In genomic region chr20:45836841-45837240, GRCh38 we compare ENCODE assay signal across 15 cellular contexts. TPM values are rescaled to one million over a fixed set of nuclear protein-coding genes. Genes with fewer than 3 reads are reported as not detected.
DNase-seq lines count a peak whose midpoint lies in the region; ATAC-seq and TF ChIP-seq lines count a peak whose summit lies in the region.
"Had no signal": no experiment of that assay in that cellular context is flagged by ENCODE, and none has a peak within 500 bp of the region (broad histone marks: within the 10 kb centered on the region; RNA-seq: fewer than 3 reads in every experiment).

No MANE protein-coding gene starts in this region.

- no peak for TF ChIP-seq CTCF in left ventricle myocardium inferior (IDR thresholded peaks at IDR 0.05; ENCODE audit: borderline replicate concordance)
- TF ChIP-seq CTCF in lower lobe of right lung (IDR thresholded peaks at IDR 0.05), result no peak
- no peak for TF ChIP-seq CTCF in tibial nerve (IDR thresholded peaks at IDR 0.05)
- no peak for TF ChIP-seq CTCF in testis (IDR thresholded peaks at IDR 0.05)

- peak overlapping the region; percentile 11 for H3K4me3 ChIP-seq in left ventricle myocardium inferior
- H3K4me3 ChIP-seq in adipocyte (ENCODE audit: low read length), result peak overlapping the region; percentile 91
- H3K4me3 ChIP-seq in lower lobe of right lung, result no peak overlapping the region
- peak overlapping the region in 1 of 4 donors; percentile 3 for H3K4me3 ChIP-seq in tibial nerve
- H3K4me3 ChIP-seq in testis, result no peak overlapping the region
- H3K4me3 ChIP-seq: upper lobe of right lung had no signal

- H3K27ac ChIP-seq in left ventricle myocardium inferior (replicated peaks) (peak overlapping the region; percentile 96), lower lobe of right lung (peak overlapping the region; percentile 3), tibial nerve (peak overlapping the region in 3 of 4 donors; percentile 24 to 97 (median 94)), testis (no peak overlapping the region)
- H3K27ac ChIP-seq: neutrophil, upper lobe of right lung had no signal

- ATAC-seq in left cardiac atrium (no peak), lower lobe of right lung (no peak), HG03442 (IDR thresholded peaks at IDR 0.05; ENCODE audit: unreplicated experiment) (no peak)
- ATAC-seq: upper lobe of right lung had no signal

- H3K9ac ChIP-seq in adipocyte (ENCODE audit: low read length), result peak overlapping the region; percentile 54

- intact Hi-C loops in left ventricle myocardium inferior (cut with micrococcal nuclease), result no loop called here
- intact Hi-C loops in left cardiac atrium (cut with DNase I), result no loop called here
- intact Hi-C loops in lower lobe of right lung (cut with DNase I), result no loop called here
- intact Hi-C loops in testis (cut with DNase I; ENCODE audit: low total_unique reads), result no loop called here

- no peak for TF ChIP-seq EP300 in tibial nerve (IDR thresholded peaks at IDR 0.05)

- DNase-seq in left ventricle myocardium inferior, result no peak
- DNase-seq in left cardiac atrium, result no peak
- no peak for DNase-seq in adipocyte (ENCODE audit: low read depth)
- no peak for DNase-seq in lower lobe of right lung
- DNase-seq in tibial nerve (ENCODE audit: low spot score in 2 of 2), result no peak
- DNase-seq in testis, result no peak
- no peak for DNase-seq in kidney glomerular epithelial cell (lab: John Stamatoyannopoulos, UW)
- DNase-seq: activated CD4-positive, alpha-beta memory T cell treated with anti-CD3 and anti-CD28 coated beads for 36 hours; activated effector memory CD4-positive, alpha-beta T cell treated with Interleukin-2 at 50 U/mL for 16 hours; effector CD4-positive, alpha-beta T cell; head of caudate nucleus; MG63; upper lobe of right lung had no signal

- peaks cover 50% of the 10 kb centered on the region for H3K36me3 ChIP-seq in left ventricle myocardium inferior
- peaks cover 40% of the 10 kb centered on the region for H3K36me3 ChIP-seq in adipocyte (ENCODE audit: control insufficient read depth, insufficient read depth, low read length, severe bottlenecking)
- peaks cover 27% of the 10 kb centered on the region for H3K36me3 ChIP-seq in lower lobe of right lung
- H3K36me3 ChIP-seq in tibial nerve, result peaks cover 0 to 41% (median 5%) of the 10 kb centered on the region in 3 donors
- no peaks in the 10 kb centered on the region for H3K36me3 ChIP-seq in testis (ENCODE audit: low read depth, missing control alignments)

- H3K27me3 ChIP-seq in left ventricle myocardium inferior (ENCODE audit: low read depth) (no peaks in the 10 kb centered on the region), adipocyte (replicated peaks; ENCODE audit: control insufficient read depth, insufficient read depth, low read length) (no peaks in the 10 kb centered on the region), lower lobe of right lung (ENCODE audit: low read depth) (no peaks in the 10 kb centered on the region), tibial nerve (no peaks in the 10 kb centered on the region), testis (no peaks in the 10 kb centered on the region)
- H3K27me3 ChIP-seq: MG63, neutrophil, upper lobe of right lung had no signal

- peaks cover 64% of the 10 kb centered on the region for H3K4me1 ChIP-seq in left ventricle myocardium inferior
- peaks cover 46% of the 10 kb centered on the region for H3K4me1 ChIP-seq in adipocyte (ENCODE audit: control insufficient read depth, insufficient read depth, low read length)
- H3K4me1 ChIP-seq in lower lobe of right lung, result peaks cover 43% of the 10 kb centered on the region
- peaks cover 0 to 48% (median 11%) of the 10 kb centered on the region in 4 donors for H3K4me1 ChIP-seq in tibial nerve
- H3K4me1 ChIP-seq in testis, result peaks cover 29% of the 10 kb centered on the region

- H3K9me3 ChIP-seq in left ventricle myocardium inferior (replicated peaks), result no peaks in the 10 kb centered on the region
- H3K9me3 ChIP-seq in adipocyte (ENCODE audit: control insufficient read depth, low read length), result no peaks in the 10 kb centered on the region
- no peaks in the 10 kb centered on the region for H3K9me3 ChIP-seq in lower lobe of right lung
- H3K9me3 ChIP-seq in tibial nerve, result no peaks in the 10 kb centered on the region
- H3K9me3 ChIP-seq in testis, result no peaks in the 10 kb centered on the region
- H3K9me3 ChIP-seq: MG63, neutrophil, upper lobe of right lung had no signal

- 25 to 30% methylated on average over 1 of the region's 1 CpG for WGBS in tibial nerve, 2 donors
- WGBS in testis, 2 donors, result 28% methylated on average over 1 of the region's 1 CpG; no CpG with 5 or more reads in 1 of the 2 donors

- TF ChIP-seq POLR2A in tibial nerve (IDR thresholded peaks at IDR 0.05) (no peak), testis (IDR thresholded peaks at IDR 0.05) (no peak)

RNA-seq across cellular contexts. Expression of gene SNX21, which starts 3.2 kb away (rescaled TPM):
- total RNA-seq in left ventricle myocardium inferior, result 24.7 TPM
- 10 to 100 TPM; 23.2 to 30.2 TPM for total RNA-seq in left cardiac atrium
- total RNA-seq in lower lobe of right lung, result 24.1 TPM
- total RNA-seq in tibial nerve, result 100 to 1,000 TPM; 177 to 389 (median 240) TPM
- 10 to 100 TPM; 77.9 to 82.4 TPM for total RNA-seq in testis
- 23.9 TPM for polyA plus RNA-seq in testis (ENCODE audit: insufficient read depth, low read depth, low replicate concordance)

RNA-seq across cellular contexts. Expression of gene TNNC2, which starts 9.7 kb away (rescaled TPM):
- total RNA-seq in left ventricle myocardium inferior (0.33 TPM), left cardiac atrium (under 1 TPM in 1 of 2 donors, not detected in 1; 0.32 TPM), lower lobe of right lung (not detected), tibial nerve (10 to 100 TPM in 1 of 4 donors, 1 to 10 TPM in 2, not detected in 1; 2.3 to 12.0 (median 6.5) TPM), testis (1 to 10 TPM; 4.6 to 6.5 TPM)
- polyA plus RNA-seq in testis (ENCODE audit: insufficient read depth, low read depth, low replicate concordance), result 12.1 TPM
- total RNA-seq: activated CD4-positive, alpha-beta memory T cell treated with anti-CD3 and anti-CD28 coated beads for 36 hours had no signal

RNA-seq across cellular contexts. Expression of gene ACOT8, which starts 20.4 kb away (rescaled TPM):
- total RNA-seq in left ventricle myocardium inferior, result 32.1 TPM
- total RNA-seq in left cardiac atrium, result 10 to 100 TPM; 20.2 to 21.4 TPM
- 25.6 TPM for total RNA-seq in lower lobe of right lung
- total RNA-seq in tibial nerve, result 10 to 100 TPM; 44.4 to 58.4 (median 52.5) TPM
- total RNA-seq in testis, result 10 to 100 TPM; 71.2 to 79.6 TPM
- 44.4 TPM for polyA plus RNA-seq in testis (ENCODE audit: insufficient read depth, low read depth, low replicate concordance)

RNA-seq across cellular contexts. Expression of gene ZSWIM3, which starts 20.6 kb away (rescaled TPM):
- total RNA-seq in left ventricle myocardium inferior (2.0 TPM), left cardiac atrium (1 to 10 TPM; 1.7 to 2.5 TPM), lower lobe of right lung (3.0 TPM), tibial nerve (1 to 10 TPM; 3.1 to 6.3 (median 4.8) TPM), testis (10 to 100 TPM in 1 of 2 donors, 1 to 10 TPM in 1; 9.3 to 12.8 TPM)
- 8.0 TPM for polyA plus RNA-seq in testis (ENCODE audit: insufficient read depth, low read depth, low replicate concordance)

RNA-seq across cellular contexts. Expression of gene UBE2C, which starts 24.4 kb away (rescaled TPM):
- total RNA-seq in left ventricle myocardium inferior, result 0.91 TPM
- 1 to 10 TPM in 1 of 2 donors, under 1 TPM in 1; 0.73 to 1.6 TPM for total RNA-seq in left cardiac atrium
- 3.5 TPM for total RNA-seq in lower lobe of right lung
- 1 to 10 TPM in 2 of 4 donors, under 1 TPM in 1, not detected in 1; 0.78 to 6.9 (median 1.5) TPM for total RNA-seq in tibial nerve
- total RNA-seq in testis, result 10 to 100 TPM; 21.4 to 22.0 TPM
- 36.7 TPM for polyA plus RNA-seq in testis (ENCODE audit: insufficient read depth, low read depth, low replicate concordance)

Comparison
In these comparisons a context has a peak if more than half of its experiments do, and no peak if none do; other contexts are left out.
1. H3K27ac ChIP-seq: peak in left ventricle myocardium inferior (single experiment), lower lobe of right lung (single experiment) and tibial nerve (3 of 4); none in testis (0 of 2).
2. H3K4me3 ChIP-seq: peak in left ventricle myocardium inferior (single experiment) and adipocyte (single experiment); none in lower lobe of right lung (single experiment) and testis (0 of 2).